Comparison of ENCODE assay signal across 28 cellular contexts in the genomic region with DNA sequence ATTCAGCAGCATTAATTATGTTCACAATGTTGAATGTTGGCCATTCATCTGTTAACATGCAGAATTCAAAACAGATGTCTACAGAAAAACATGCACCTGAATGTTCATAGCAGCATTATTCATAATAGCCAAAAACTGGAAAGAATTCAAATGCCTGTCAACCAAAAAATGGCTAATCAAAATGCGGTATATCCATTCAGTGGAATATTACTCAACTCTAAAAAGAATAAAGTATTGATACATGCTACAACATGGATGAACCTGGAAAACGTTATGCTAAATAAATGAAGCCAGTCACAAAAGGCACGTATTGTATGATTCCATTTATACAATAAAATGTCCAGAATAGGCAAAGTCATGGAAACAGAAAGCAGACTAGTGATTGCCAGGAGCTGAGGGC.
"Had no signal": no experiment of that assay in that cellular context is flagged by ENCODE, and none has a peak within 500 bp of the region (broad histone marks: within the 10 kb centered on the region; RNA-seq: fewer than 3 reads in every experiment).

No MANE protein-coding gene starts in this region.

- ATAC-seq: effector memory CD8-positive, alpha-beta T cell; esophagus mucosa; foreskin keratinocyte; gastrocnemius medialis; gastroesophageal sphincter; heart left ventricle; heart right ventricle had no signal

- H3K4me3 ChIP-seq: colonic mucosa, coronary artery, dorsolateral prefrontal cortex, esophagus muscularis mucosa, esophagus squamous epithelium, gastrocnemius medialis, gastroesophageal sphincter, heart left ventricle, heart right ventricle, hepatocyte had no signal

- DNase-seq: colonic mucosa; cortex of kidney; dermis blood vessel endothelial cell; dorsolateral prefrontal cortex; effector CD4-positive, alpha-beta T cell; effector CD8-positive, alpha-beta T cell; effector memory CD4-positive, alpha-beta T cell; effector memory CD8-positive, alpha-beta T cell; endodermal cell; erythroblast; esophagus squamous epithelium; foreskin fibroblast; foreskin keratinocyte; foreskin melanocyte; gastrocnemius medialis; glutamatergic neuron; head of caudate nucleus; heart left ventricle; heart right ventricle had no signal

- H3K4me2 ChIP-seq: hepatocyte had no signal

- H2AFZ ChIP-seq: hepatocyte had no signal

- H3K79me2 ChIP-seq: hepatocyte had no signal

- H3K9me3 ChIP-seq: colonic mucosa, esophagus muscularis mucosa, esophagus squamous epithelium, gastrocnemius medialis, gastroesophageal sphincter, heart left ventricle had no signal

- H3K36me3 ChIP-seq: colonic mucosa had no signal

- FAIRE-seq: endometrium, endothelial cell of umbilical vein, frontal cortex had no signal

- H3K27me3 ChIP-seq: colonic mucosa, dorsolateral prefrontal cortex, esophagus muscularis mucosa, esophagus squamous epithelium, foreskin keratinocyte, gastrocnemius medialis, gastroesophageal sphincter, heart left ventricle, heart right ventricle, hepatocyte had no signal

- H3K27ac ChIP-seq: colonic mucosa, coronary artery, epithelial cell of prostate, esophagus muscularis mucosa, esophagus squamous epithelium, foreskin keratinocyte, gastrocnemius medialis, gastroesophageal sphincter, heart left ventricle, heart right ventricle, hepatocyte had no signal

- H3K4me1 ChIP-seq: colonic mucosa, esophagus muscularis mucosa, esophagus squamous epithelium, foreskin keratinocyte, gastrocnemius medialis, gastroesophageal sphincter, heart left ventricle, heart right ventricle had no signal
